9 cellular contexts compared by ENCODE assay signal in genomic region chr7:4006687-4007086, GRCh38.
DNase-seq lines count a peak whose midpoint lies in the region; FAIRE-seq and TF ChIP-seq lines count a peak whose summit lies in the region.
"Had no signal": no experiment of that assay in that cellular context is flagged by ENCODE, and none has a peak within 500 bp of the region (broad histone marks: within the 10 kb centered on the region; RNA-seq: fewer than 3 reads in every experiment).

No MANE protein-coding gene starts in this region.

- H3K4me1 ChIP-seq in kidney (ENCODE audit: control insufficient read depth in 1 of 2, insufficient read depth in 1 of 2, low read depth in 1 of 2, low read length in 2 of 2) = no peaks in the 10 kb centered on the region

- TF ChIP-seq POLR2A in erythroblast (IDR thresholded peaks at IDR 0.05; ENCODE audit: low read length) = no peak

- TF ChIP-seq CTCF in kidney (IDR thresholded peaks at IDR 0.05; ENCODE audit: borderline replicate concordance, extremely low read depth, insufficient read depth) = no peak

- no peak overlapping the region for H3K9ac ChIP-seq in kidney (ENCODE audit: low read length in 2 of 2)

- DNase-seq in NCI-H1105 (lab: John Stamatoyannopoulos, UW) (peak; percentile 81), NCI-H774 (lab: John Stamatoyannopoulos, UW) (peak; percentile 71), islet precursor cell (peak; percentile 79), ureter (ENCODE audit: low spot score) (peak; percentile 52), putamen (ENCODE audit: low spot score) (no peak), erythroblast (lab: John Stamatoyannopoulos, UW) (no peak), kidney (no peak)
- DNase-seq: substantia nigra, T-helper 9 cell had no signal

- intact Hi-C loops in kidney (cut with DNase I) = no loop called here

- H3K4me3 ChIP-seq in kidney (ENCODE audit: low read length in 2 of 2) = no peak overlapping the region

- H3K9me3 ChIP-seq in kidney (ENCODE audit: control insufficient read depth in 1 of 2, low read length in 2 of 2) = no peaks in the 10 kb centered on the region

- no peak overlapping the region for H3K27ac ChIP-seq in kidney (ENCODE audit: low read depth in 2 of 2, low read length in 2 of 2)

- no peak for FAIRE-seq in kidney (lab: Jason Lieb, UNC)

- H3K36me3 ChIP-seq in kidney (ENCODE audit: control insufficient read depth in 1 of 2, insufficient read depth in 2 of 2, low read length in 2 of 2) = no peaks in the 10 kb centered on the region

Comparison
In these comparisons a context has a peak if more than half of its experiments do, and no peak if none do; other contexts are left out.
1. DNase-seq: peak in NCI-H1105 (single experiment), NCI-H774 (single experiment), islet precursor cell (single experiment) and ureter (single experiment); none in putamen (single experiment), erythroblast (0 of 2) and kidney (single experiment).